Comparison of ENCODE assay signal across 1 cellular context in genomic region chr17:73187203-73187769, GRCh38.
TF ChIP-seq lines count a peak whose summit lies in the region.

No MANE protein-coding gene starts in this region.

TF ChIP-seq in HepG2, 621 proteins besides CTCF, POLR2A, EP300 and RAD21 (continued from another document and continues in another):
- TF ChIP-seq MBD4 (IDR thresholded peaks at IDR 0.05; ENCODE audit: borderline replicate concordance, low read length) (peak; percentile 88; the same call in 1 of the 2 replicates), ZNF276 (CRISPR knock-in tag; IDR thresholded peaks at IDR 0.05; ENCODE audit: low read depth) (no peak), RFX3 (CRISPR knock-in tag; IDR thresholded peaks at IDR 0.05) (no peak), MXD1 (CRISPR knock-in tag; IDR thresholded peaks at IDR 0.05) (no peak), SSRP1 (CRISPR knock-in tag; IDR thresholded peaks at IDR 0.05) (peak; percentile 88; the same call in 1 of the 2 replicates), ZNF430 (CRISPR knock-in tag; IDR thresholded peaks at IDR 0.05) (0 out of 2 replicates have a peak, but pooled peaks have one; percentile 17), JARID2 (CRISPR knock-in tag; IDR thresholded peaks at IDR 0.05; ENCODE audit: insufficient replicate concordance) (peak; percentile 32), ZIK1 (CRISPR knock-in tag; IDR thresholded peaks at IDR 0.05; ENCODE audit: borderline replicate concordance, low read depth) (no peak), CCAR2 (optimal IDR thresholded peaks at IDR 0.05; ENCODE audit: low read depth, low read length) (peak; percentile 68), RCOR2 (CRISPR knock-in tag; IDR thresholded peaks at IDR 0.05) (peak; percentile 98), TIGD3 (CRISPR knock-in tag; IDR thresholded peaks at IDR 0.05; ENCODE audit: borderline replicate concordance) (no peak), CHD2 (IDR thresholded peaks at IDR 0.05; ENCODE audit: low read depth, low read length) (no peak), EZH2 (conservative IDR thresholded peaks at IDR 0.05; ENCODE audit: low read depth, low read length) (no peak), ZNF10 (CRISPR knock-in tag; IDR thresholded peaks at IDR 0.05; ENCODE audit: borderline replicate concordance, low read depth) (no peak), CREB1 (IDR thresholded peaks at IDR 0.05) (no peak), CREB1 (CRISPR knock-in tag; IDR thresholded peaks at IDR 0.05) (peak; percentile 69), TMF1 (CRISPR knock-in tag; IDR thresholded peaks at IDR 0.05; ENCODE audit: low read depth) (0 out of 2 replicates have a peak, but pooled peaks have one; percentile 58), ATF2 (CRISPR knock-in tag; IDR thresholded peaks at IDR 0.05) (peak; percentile 90), ARID5B (CRISPR knock-in tag; IDR thresholded peaks at IDR 0.05) (peak; percentile 98), PRMT3 (CRISPR knock-in tag; IDR thresholded peaks at IDR 0.05; ENCODE audit: borderline replicate concordance, low read depth) (peak; percentile 69; the same call in 1 of the 2 replicates), SNAPC5 (CRISPR knock-in tag; IDR thresholded peaks at IDR 0.05; ENCODE audit: borderline replicate concordance) (no peak), BRD4 (CRISPR knock-in tag; IDR thresholded peaks at IDR 0.05) (no peak), ZNF761 (CRISPR knock-in tag; conservative IDR thresholded peaks at IDR 0.05) (peak; percentile 79; the same call in 1 of the 2 replicates), GTF2F1 (IDR thresholded peaks at IDR 0.05; ENCODE audit: low read length) (no peak), KDM2A (CRISPR knock-in tag; IDR thresholded peaks at IDR 0.05; ENCODE audit: borderline replicate concordance, low read depth) (peak; percentile 66; the same call in 1 of the 2 replicates), THYN1 (CRISPR knock-in tag; IDR thresholded peaks at IDR 0.05; ENCODE audit: borderline replicate concordance, low read depth) (0 out of 2 replicates have a peak, but pooled peaks have one; percentile 87), ZFP36L2 (CRISPR knock-in tag; IDR thresholded peaks at IDR 0.05) (no peak), KDM1A (CRISPR knock-in tag; IDR thresholded peaks at IDR 0.05) (peak; percentile 80; the same call in 1 of the 2 replicates), NBN (conservative IDR thresholded peaks at IDR 0.05) (no peak), ZBTB21 (CRISPR knock-in tag; IDR thresholded peaks at IDR 0.05) (no peak), EHMT2 (IDR thresholded peaks at IDR 0.05; ENCODE audit: borderline replicate concordance, low read depth, low read length) (no peak), AKAP8 (CRISPR knock-in tag; IDR thresholded peaks at IDR 0.05) (peak; percentile 87; the same call in 1 of the 2 replicates), ZNF253 (CRISPR knock-in tag; IDR thresholded peaks at IDR 0.05; ENCODE audit: borderline replicate concordance) (0 out of 2 replicates have a peak, but pooled peaks have one; percentile 31), ZNF891 (CRISPR knock-in tag; IDR thresholded peaks at IDR 0.05) (no peak), POGZ (CRISPR knock-in tag; IDR thresholded peaks at IDR 0.05) (peak; percentile 57), ZMYM2 (CRISPR knock-in tag; IDR thresholded peaks at IDR 0.05) (no peak), ATF5 (CRISPR knock-in tag; IDR thresholded peaks at IDR 0.05; ENCODE audit: low read depth) (0 out of 2 replicates have a peak, but pooled peaks have one; percentile 80), CC2D1A (CRISPR knock-in tag; IDR thresholded peaks at IDR 0.05) (no peak), ZNF331 (CRISPR knock-in tag; IDR thresholded peaks at IDR 0.05) (peak; percentile 90), TGIF2 (CRISPR knock-in tag; IDR thresholded peaks at IDR 0.05) (peak; percentile 97)
- TF ChIP-seq, protein P1, sequence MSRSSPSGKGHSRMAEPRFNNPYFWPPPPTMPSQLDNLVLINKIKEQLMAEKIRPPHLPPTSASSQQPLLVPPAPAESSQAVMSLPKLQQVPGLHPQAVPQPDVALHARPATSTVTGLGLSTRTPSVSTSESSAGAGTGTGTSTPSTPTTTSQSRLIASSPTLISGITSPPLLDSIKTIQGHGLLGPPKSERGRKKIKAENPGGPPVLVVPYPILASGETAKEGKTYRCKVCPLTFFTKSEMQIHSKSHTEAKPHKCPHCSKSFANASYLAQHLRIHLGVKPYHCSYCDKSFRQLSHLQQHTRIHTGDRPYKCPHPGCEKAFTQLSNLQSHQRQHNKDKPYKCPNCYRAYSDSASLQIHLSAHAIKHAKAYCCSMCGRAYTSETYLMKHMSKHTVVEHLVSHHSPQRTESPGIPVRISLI (CRISPR knock-in tag; IDR thresholded peaks at IDR 0.05; ENCODE audit: borderline replicate concordance): peak; percentile 87; the same call in 1 of the 2 replicates
- TF ChIP-seq, protein P2, sequence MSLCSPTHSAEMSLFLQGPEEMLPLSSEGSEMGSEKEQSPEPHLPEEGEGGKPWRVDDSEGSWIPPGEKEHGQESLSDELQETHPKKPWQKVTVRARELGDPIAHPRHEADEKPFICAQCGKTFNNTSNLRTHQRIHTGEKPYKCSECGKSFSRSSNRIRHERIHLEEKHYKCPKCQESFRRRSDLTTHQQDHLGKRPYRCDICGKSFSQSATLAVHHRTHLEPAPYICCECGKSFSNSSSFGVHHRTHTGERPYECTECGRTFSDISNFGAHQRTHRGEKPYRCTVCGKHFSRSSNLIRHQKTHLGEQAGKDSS (CRISPR knock-in tag; IDR thresholded peaks at IDR 0.05; ENCODE audit: borderline replicate concordance, low read depth): 0 out of 2 replicates have a peak, but pooled peaks have one; percentile 51
- TF ChIP-seq, protein P3, sequence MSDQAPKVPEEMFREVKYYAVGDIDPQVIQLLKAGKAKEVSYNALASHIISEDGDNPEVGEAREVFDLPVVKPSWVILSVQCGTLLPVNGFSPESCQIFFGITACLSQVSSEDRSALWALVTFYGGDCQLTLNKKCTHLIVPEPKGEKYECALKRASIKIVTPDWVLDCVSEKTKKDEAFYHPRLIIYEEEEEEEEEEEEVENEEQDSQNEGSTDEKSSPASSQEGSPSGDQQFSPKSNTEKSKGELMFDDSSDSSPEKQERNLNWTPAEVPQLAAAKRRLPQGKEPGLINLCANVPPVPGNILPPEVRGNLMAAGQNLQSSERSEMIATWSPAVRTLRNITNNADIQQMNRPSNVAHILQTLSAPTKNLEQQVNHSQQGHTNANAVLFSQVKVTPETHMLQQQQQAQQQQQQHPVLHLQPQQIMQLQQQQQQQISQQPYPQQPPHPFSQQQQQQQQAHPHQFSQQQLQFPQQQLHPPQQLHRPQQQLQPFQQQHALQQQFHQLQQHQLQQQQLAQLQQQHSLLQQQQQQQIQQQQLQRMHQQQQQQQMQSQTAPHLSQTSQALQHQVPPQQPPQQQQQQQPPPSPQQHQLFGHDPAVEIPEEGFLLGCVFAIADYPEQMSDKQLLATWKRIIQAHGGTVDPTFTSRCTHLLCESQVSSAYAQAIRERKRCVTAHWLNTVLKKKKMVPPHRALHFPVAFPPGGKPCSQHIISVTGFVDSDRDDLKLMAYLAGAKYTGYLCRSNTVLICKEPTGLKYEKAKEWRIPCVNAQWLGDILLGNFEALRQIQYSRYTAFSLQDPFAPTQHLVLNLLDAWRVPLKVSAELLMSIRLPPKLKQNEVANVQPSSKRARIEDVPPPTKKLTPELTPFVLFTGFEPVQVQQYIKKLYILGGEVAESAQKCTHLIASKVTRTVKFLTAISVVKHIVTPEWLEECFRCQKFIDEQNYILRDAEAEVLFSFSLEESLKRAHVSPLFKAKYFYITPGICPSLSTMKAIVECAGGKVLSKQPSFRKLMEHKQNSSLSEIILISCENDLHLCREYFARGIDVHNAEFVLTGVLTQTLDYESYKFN (CRISPR knock-in tag; conservative IDR thresholded peaks at IDR 0.05): peak; percentile 94
- TF ChIP-seq, protein P4, sequence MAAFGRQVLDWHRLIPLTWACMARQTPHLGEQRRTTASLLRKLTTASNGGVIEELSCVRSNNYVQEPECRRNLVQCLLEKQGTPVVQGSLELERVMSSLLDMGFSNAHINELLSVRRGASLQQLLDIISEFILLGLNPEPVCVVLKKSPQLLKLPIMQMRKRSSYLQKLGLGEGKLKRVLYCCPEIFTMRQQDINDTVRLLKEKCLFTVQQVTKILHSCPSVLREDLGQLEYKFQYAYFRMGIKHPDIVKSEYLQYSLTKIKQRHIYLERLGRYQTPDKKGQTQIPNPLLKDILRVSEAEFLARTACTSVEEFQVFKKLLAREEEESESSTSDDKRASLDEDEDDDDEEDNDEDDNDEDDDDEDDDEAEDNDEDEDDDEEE (CRISPR knock-in tag; IDR thresholded peaks at IDR 0.05): 0 out of 2 replicates have a peak, but pooled peaks have one; percentile 53
